Comparison of ENCODE assay signal across 1 cellular context in the genomic region with DNA sequence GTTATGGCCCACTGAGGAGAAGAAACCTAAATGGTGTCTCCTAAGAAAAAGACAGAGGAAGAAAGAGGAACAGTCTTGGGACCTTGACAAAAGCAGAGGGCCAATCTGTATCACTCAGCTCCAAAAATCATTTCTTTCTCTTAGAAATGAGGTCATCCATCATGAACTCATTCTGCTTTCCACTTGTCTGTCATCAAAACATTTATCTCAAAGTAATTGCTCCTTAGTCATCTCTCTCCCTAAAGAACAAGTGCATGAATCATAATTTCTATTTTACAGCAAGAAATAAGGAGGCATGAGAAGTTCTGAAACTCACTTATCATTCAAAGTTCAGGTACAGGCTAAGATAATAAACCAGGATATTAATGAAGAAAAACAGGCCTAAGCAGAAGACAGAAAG.
TF ChIP-seq lines count a peak whose summit lies in the region.

No MANE protein-coding gene starts in this region.

TF ChIP-seq in HEK293, 187 proteins besides CTCF, POLR2A, EP300 and RAD21:
- TF ChIP-seq, protein P1, sequence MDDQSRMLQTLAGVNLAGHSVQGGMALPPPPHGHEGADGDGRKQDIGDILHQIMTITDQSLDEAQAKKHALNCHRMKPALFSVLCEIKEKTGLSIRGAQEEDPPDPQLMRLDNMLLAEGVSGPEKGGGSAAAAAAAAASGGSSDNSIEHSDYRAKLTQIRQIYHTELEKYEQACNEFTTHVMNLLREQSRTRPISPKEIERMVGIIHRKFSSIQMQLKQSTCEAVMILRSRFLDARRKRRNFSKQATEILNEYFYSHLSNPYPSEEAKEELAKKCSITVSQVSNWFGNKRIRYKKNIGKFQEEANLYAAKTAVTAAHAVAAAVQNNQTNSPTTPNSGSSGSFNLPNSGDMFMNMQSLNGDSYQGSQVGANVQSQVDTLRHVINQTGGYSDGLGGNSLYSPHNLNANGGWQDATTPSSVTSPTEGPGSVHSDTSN (CRISPR knock-in tag; IDR thresholded peaks at IDR 0.05): no peak
- TF ChIP-seq ZNF629 (tag by site-specific recombination; IDR thresholded peaks at IDR 0.05): 0 out of 2 replicates have a peak, but pooled peaks have one; percentile 17
TF ChIP-seq in HEK293: peak in this region for 1.
